In the genomic region with DNA sequence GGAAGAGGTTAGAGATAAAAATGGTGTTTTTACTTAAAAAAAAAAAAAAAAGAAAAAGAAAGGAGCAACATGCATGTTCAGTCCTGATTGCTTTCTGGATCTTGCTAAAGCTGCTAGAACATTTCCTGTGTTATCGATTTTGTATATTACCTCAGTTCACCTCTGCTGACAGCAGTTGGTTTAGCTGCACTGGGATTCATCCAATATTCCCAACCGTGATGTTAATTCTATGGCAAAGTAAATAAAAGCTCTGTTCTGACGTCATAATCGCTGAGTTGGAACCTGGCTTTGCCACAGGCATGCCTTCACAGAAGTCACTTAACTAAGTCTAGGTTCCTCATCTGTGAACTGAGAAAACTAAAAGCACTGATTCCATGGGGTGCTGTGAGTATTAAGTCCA, we compare ENCODE assay signal across 20 cellular contexts.
DNase-seq lines count a peak whose midpoint lies in the region; FAIRE-seq and TF ChIP-seq lines count a peak whose summit lies in the region.
"Had no signal": no experiment of that assay in that cellular context is flagged by ENCODE, and none has a peak within 500 bp of the region (broad histone marks: within the 10 kb centered on the region; RNA-seq: fewer than 3 reads in every experiment).

No MANE protein-coding gene starts in this region.

- H3K79me1 ChIP-seq in neuronal stem cell (ENCODE audit: low read depth, low read length), result no peaks in the 10 kb centered on the region

- no peak overlapping the region for H3K14ac ChIP-seq in neuronal stem cell (ENCODE audit: low read length)

- TF ChIP-seq CTCF in astrocyte of the spinal cord (IDR thresholded peaks at IDR 0.05; ENCODE audit: low read depth, low read length), result no peak
- no peak for TF ChIP-seq CTCF in keratinocyte (optimal IDR thresholded peaks at IDR 0.05 in 1 of 3, IDR thresholded peaks at IDR 0.05 in 1 of 3, conservative IDR thresholded peaks at IDR 0.05 in 1 of 3; ENCODE audit: extremely low read depth in 1 of 3, insufficient read depth in 2 of 3, low read length in 3 of 3)

- H3K27ac ChIP-seq in keratinocyte (ENCODE audit: control insufficient read depth, insufficient read depth, low read length) (peak overlapping the region; percentile 24), neuronal stem cell (replicated peaks; ENCODE audit: low read length) (no peak overlapping the region)
- H3K27ac ChIP-seq: esophagus muscularis mucosa, psoas muscle, suprapubic skin had no signal

- no peak overlapping the region for H2AK5ac ChIP-seq in neuronal stem cell (ENCODE audit: low read depth, low read length)

- FAIRE-seq in keratinocyte (lab: Jason Lieb, UNC), result no peak
- FAIRE-seq: H54 had no signal

- no peak overlapping the region for H3K18ac ChIP-seq in neuronal stem cell (ENCODE audit: low read length)

- H3K9me3 ChIP-seq in keratinocyte (ENCODE audit: control insufficient read depth, low read depth, low read length) (no peaks in the 10 kb centered on the region), neuronal stem cell (replicated peaks in 1 of 2; ENCODE audit: control insufficient read depth in 2 of 2, insufficient read depth in 1 of 2, low read depth in 1 of 2, low read length in 2 of 2) (no peaks in the 10 kb centered on the region)
- H3K9me3 ChIP-seq: esophagus muscularis mucosa, psoas muscle, suprapubic skin had no signal

- H3K4me3 ChIP-seq in astrocyte of the spinal cord (ENCODE audit: low read depth, low read length) (no peak overlapping the region), keratinocyte (ENCODE audit: control insufficient read depth in 2 of 3, extremely low read depth in 1 of 3, insufficient read depth in 2 of 3, low read depth in 1 of 3, low read length in 3 of 3) (no peak overlapping the region), neuronal stem cell (ENCODE audit: low read length in 2 of 2) (no peak overlapping the region)
- H3K4me3 ChIP-seq: esophagus muscularis mucosa, psoas muscle, suprapubic skin had no signal

- no peak overlapping the region for H2AFZ ChIP-seq in keratinocyte (ENCODE audit: control insufficient read depth, low read length)
- no peak overlapping the region for H2AFZ ChIP-seq in neuronal stem cell (ENCODE audit: low read length)

- no CpG with 5 or more reads among the region's 4 CpGs for WGBS in neuronal stem cell (ENCODE audit: extremely low coverage in 2 of 2, insufficient read length in 2 of 2, insufficient replicate concordance in 1 of 2), 2 donors

- H3K27me3 ChIP-seq in keratinocyte (ENCODE audit: control insufficient read depth, extremely low read depth, insufficient read depth, low read length) (no peaks in the 10 kb centered on the region), neuronal stem cell (ENCODE audit: control insufficient read depth in 3 of 3, insufficient read depth in 3 of 3, low read depth in 1 of 3, low read length in 3 of 3) (no peaks in the 10 kb centered on the region)
- H3K27me3 ChIP-seq: esophagus muscularis mucosa, suprapubic skin had no signal

- H3K4me1 ChIP-seq in keratinocyte (ENCODE audit: control insufficient read depth, extremely low read depth, insufficient read depth, low read length) (peaks cover 11% of the 10 kb centered on the region), neuronal stem cell (ENCODE audit: control insufficient read depth in 2 of 2, insufficient read depth in 1 of 2, low read depth in 1 of 2, low read length in 2 of 2) (peaks cover 0 to 2% of the 10 kb centered on the region in 2 donors)
- H3K4me1 ChIP-seq: esophagus muscularis mucosa, psoas muscle, suprapubic skin had no signal

- no peak overlapping the region for H3K23ac ChIP-seq in neuronal stem cell (ENCODE audit: low read depth, low read length, poor library complexity)

- H4K91ac ChIP-seq in neuronal stem cell (ENCODE audit: low read depth, low read length, poor library complexity), result no peak overlapping the region

- DNase-seq in NCI-H748 (lab: John Stamatoyannopoulos, UW; ENCODE audit: unreplicated experiment), result peak; percentile 12
- DNase-seq in NCI-H748 treated with DMSO at 0.1 percent for 48 hours (lab: John Stamatoyannopoulos, UW), result no peak
- peak; percentile 49 for DNase-seq in astrocyte of the spinal cord (ENCODE audit: low read depth, low spot score)
- no peak for DNase-seq in keratinocyte (ENCODE audit: low read depth, low spot score)
- DNase-seq in COLO668 (lab: John Stamatoyannopoulos, UW; ENCODE audit: unreplicated experiment), result no peak
- no peak for DNase-seq in occipital lobe (lab: John Stamatoyannopoulos, UW)
- DNase-seq in neuronal stem cell (ENCODE audit: low spot score), result no peak
- DNase-seq in activated T-cell treated with anti-CD3 and anti-CD28 coated beads, Interleukin-2, amount 50 U/mL, for 1 hour, result no peak
- DNase-seq: activated CD4-positive, CD25-positive, alpha-beta regulatory T cell; activated CD8-positive, alpha-beta T cell treated with anti-CD3 and anti-CD28 coated beads for 36 hours; activated T-cell treated with anti-CD3 and anti-CD28 coated beads, Interleukin-2, amount 50 U/mL, for 72 hours; C1 segment of cervical spinal cord; DMS79; NCI-H1694 treated with DMSO at 0.1 percent for 48 hours; NCI-H446; psoas muscle; SIG-M5 had no signal

- in situ Hi-C loops in astrocyte of the spinal cord (cut with HindIII; ENCODE audit: low sequenced_read_pairs), result no loop called here

- no peak overlapping the region for H3K4ac ChIP-seq in neuronal stem cell (ENCODE audit: low read length)

- dilution Hi-C loops in keratinocyte (cut with MboI; ENCODE audit: extremely low pct_ligation_motif_present, low sequenced_read_pairs), result no loop called here

- no peaks in the 10 kb centered on the region for H3K9me1 ChIP-seq in keratinocyte (ENCODE audit: control insufficient read depth, extremely low read depth, insufficient read depth, low read length)

- H3K9ac ChIP-seq in keratinocyte (ENCODE audit: control insufficient read depth, extremely low read depth, insufficient read depth, low read length), result no peak overlapping the region
- H3K9ac ChIP-seq in neuronal stem cell (ENCODE audit: low read depth, low read length, poor library complexity), result no peak overlapping the region

- no peaks in the 10 kb centered on the region for H3K36me3 ChIP-seq in keratinocyte (ENCODE audit: control insufficient read depth in 2 of 2, extremely low read depth in 1 of 2, insufficient read depth in 2 of 2, low read length in 2 of 2)
- no peaks in the 10 kb centered on the region for H3K36me3 ChIP-seq in neuronal stem cell (replicated peaks in 1 of 2; ENCODE audit: control insufficient read depth in 2 of 2, insufficient read depth in 2 of 2, low read length in 2 of 2)
- H3K36me3 ChIP-seq: esophagus muscularis mucosa, suprapubic skin had no signal

- no peak overlapping the region for H2BK15ac ChIP-seq in neuronal stem cell (ENCODE audit: low read length)

- no peak overlapping the region for H2BK5ac ChIP-seq in neuronal stem cell (ENCODE audit: low read length)

- H3K79me2 ChIP-seq in keratinocyte (ENCODE audit: control insufficient read depth, insufficient read depth, low read length), result no peaks in the 10 kb centered on the region

- H2BK12ac ChIP-seq in neuronal stem cell (ENCODE audit: low read length), result no peak overlapping the region

- no peaks in the 10 kb centered on the region for H4K20me1 ChIP-seq in keratinocyte (ENCODE audit: control insufficient read depth, extremely low read depth, insufficient read depth, low read length)

- H2BK120ac ChIP-seq in neuronal stem cell (ENCODE audit: low read depth, low read length), result no peak overlapping the region

- H4K8ac ChIP-seq in neuronal stem cell (ENCODE audit: low read depth, low read length), result no peak overlapping the region

- H3K4me2 ChIP-seq in keratinocyte (ENCODE audit: control insufficient read depth, extremely low read depth, insufficient read depth, low read depth, low read length) (no peak overlapping the region), neuronal stem cell (ENCODE audit: insufficient read depth, low read length, poor library complexity, severe bottlenecking) (no peak overlapping the region)

Comparison
In these comparisons a context has a peak if more than half of its experiments do, and no peak if none do; other contexts are left out.
1. DNase-seq: peak in NCI-H748 (single experiment) and astrocyte of the spinal cord (single experiment); none in NCI-H748 treated with DMSO at 0.1 percent for 48 hours (single experiment), keratinocyte (single experiment), COLO668 (single experiment), occipital lobe (single experiment), neuronal stem cell (single experiment) and activated T-cell treated with anti-CD3 and anti-CD28 coated beads, Interleukin-2, amount 50 U/mL, for 1 hour (single experiment).